Comparison of ENCODE assay signal across 8 cellular contexts in genomic region chr3:119559441-119559963, GRCh38. TPM values are rescaled to one million over a fixed set of nuclear protein-coding genes. Genes with fewer than 3 reads are reported as not detected.
A peak's percentile ranks its signal among the peaks of the same experiment; 100 is the strongest.
DNase-seq lines count a peak whose midpoint lies in the region; ATAC-seq and TF ChIP-seq lines count a peak whose summit lies in the region.

CD80 (minus strand) TSS chr3:119559614; CDS start chr3:119557728, 1,886 bp downstream.

- TF ChIP-seq CTCF in RWPE2 (IDR thresholded peaks at IDR 0.05; ENCODE audit: poor library complexity, severe bottlenecking): peak; percentile 41

- DNase-seq in EH (ENCODE audit: low read depth): peak; percentile 60
- DNase-seq in RWPE2 (ENCODE audit: low spot score): no peak
- DNase-seq in activated effector memory CD4-positive, alpha-beta T cell treated with anti-CD3 and anti-CD28 coated beads, Interleukin-2, amount 50 U/mL, for 16 hours: peak; percentile 85
- DNase-seq in right cardiac atrium: peak; percentile 50 to 78 (median 66)
- peak; percentile 37 to 44 for DNase-seq in stimulated activated CD4-positive, alpha-beta T cell treated with anti-CD3 and anti-CD28 coated beads, Interleukin-4, amount 100 ng/mL, for 4 hours
- DNase-seq in cortex of kidney (lab: John Stamatoyannopoulos, UW): no peak

- ATAC-seq in GM19463 (IDR thresholded peaks at IDR 0.05; ENCODE audit: unreplicated experiment) (peak; percentile 46), HG03442 (IDR thresholded peaks at IDR 0.05; ENCODE audit: unreplicated experiment) (peak; percentile 46), RWPE2 (ENCODE audit: low read depth) (peak; percentile 61; the same call in 2 of the 3 replicates), right cardiac atrium (peak; percentile 72 to 80)

- WGBS in right cardiac atrium: 23% methylated on average over 7 of the region's 7 CpGs

- no peaks in the 10 kb centered on the region for H3K36me3 ChIP-seq in RWPE2 (ENCODE audit: low read depth)

- intact Hi-C loops in right cardiac atrium (cut with DNase I): no loop called here

- H3K27ac ChIP-seq in RWPE2 (ENCODE audit: poor library complexity, severe bottlenecking) (no peak within 1 kb of the TSS), right cardiac atrium (ENCODE audit: low read length) (no peak within 1 kb of the TSS)

- no peaks in the 10 kb centered on the region for H3K4me1 ChIP-seq in RWPE2 (ENCODE audit: insufficient read depth, poor library complexity, severe bottlenecking)
- no peaks in the 10 kb centered on the region for H3K4me1 ChIP-seq in right cardiac atrium (ENCODE audit: control insufficient read depth, insufficient read depth, low read length)

- H3K4me3 ChIP-seq in RWPE2 (ENCODE audit: severe bottlenecking) (no peak within 1 kb of the TSS), right cardiac atrium (ENCODE audit: low read length) (no peak within 1 kb of the TSS)

- H3K27me3 ChIP-seq in RWPE2 (ENCODE audit: insufficient read depth, poor library complexity, severe bottlenecking): no peaks in the 10 kb centered on the region
- no peaks in the 10 kb centered on the region for H3K27me3 ChIP-seq in right cardiac atrium (ENCODE audit: control insufficient read depth, insufficient read depth)

- H3K9me3 ChIP-seq in RWPE2 (ENCODE audit: severe bottlenecking) (no peaks in the 10 kb centered on the region), right cardiac atrium (ENCODE audit: control insufficient read depth, low read length) (no peaks in the 10 kb centered on the region)

RNA-seq across cellular contexts. Expression of gene CD80, which starts in this region (rescaled TPM):
- under 1 TPM in 3 of 4 donors, not detected in 1; 0.17 to 0.54 (median 0.26) TPM for total RNA-seq in right cardiac atrium
- polyA plus RNA-seq in right cardiac atrium: 0.14 TPM

Comparison
In these comparisons a context has a peak if more than half of its experiments do, and no peak if none do; other contexts are left out.
1. Peak in DNase-seq and ATAC-seq in right cardiac atrium; RNA of the gene not detected or under 1 TPM.
2. DNase-seq: peak in EH (single experiment), activated effector memory CD4-positive, alpha-beta T cell treated with anti-CD3 and anti-CD28 coated beads, Interleukin-2, amount 50 U/mL, for 16 hours (single experiment) and stimulated activated CD4-positive, alpha-beta T cell treated with anti-CD3 and anti-CD28 coated beads, Interleukin-4, amount 100 ng/mL, for 4 hours (2 of 2); none in RWPE2 (single experiment) and cortex of kidney (single experiment).
3. Peak in every context shown above with its lines, with median percentiles within 50 percentile points of each other: ATAC-seq.